1 cellular context compared by ENCODE assay signal in the genomic region with DNA sequence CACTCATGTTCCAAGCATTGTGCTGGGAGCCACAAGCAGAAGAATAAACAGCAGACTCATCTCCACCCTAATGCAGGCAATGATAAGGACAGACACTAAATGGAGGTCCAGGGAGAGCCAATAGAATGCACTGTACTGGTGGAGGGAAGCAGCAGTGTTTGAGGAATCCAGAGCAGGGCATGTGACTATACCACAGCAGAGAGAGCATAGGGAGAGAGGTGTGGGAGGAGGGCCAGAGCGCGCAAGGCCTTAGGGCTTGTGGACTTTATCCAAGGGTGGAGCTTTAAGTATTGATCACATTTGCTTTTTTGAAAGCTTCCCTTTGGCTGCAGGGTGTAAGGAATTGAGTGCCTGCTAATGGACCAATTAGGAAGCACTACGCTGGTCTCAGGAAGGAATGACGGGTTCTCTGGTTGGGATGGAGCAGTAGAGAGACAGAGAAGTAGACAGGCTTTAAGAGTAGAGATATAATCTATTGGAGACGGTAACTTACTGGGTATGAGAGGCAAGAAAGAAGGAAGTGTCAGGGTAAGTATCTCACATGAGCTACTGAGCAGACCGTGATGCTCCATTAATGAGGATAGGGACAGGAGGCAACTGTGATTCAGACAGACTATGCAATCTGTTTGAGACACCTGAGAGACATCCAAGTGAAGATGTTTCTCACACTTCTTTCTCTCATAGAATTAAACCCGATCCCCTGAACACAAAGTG.
A peak's percentile ranks its signal among the peaks of the same experiment; 100 is the strongest.
TF ChIP-seq lines count a peak whose summit lies in the region.

No MANE protein-coding gene starts in this region.

TF ChIP-seq in HepG2, 621 proteins besides CTCF, POLR2A, EP300 and RAD21 (continued from another document and continues in another):
- no peak for TF ChIP-seq JUN (CRISPR knock-in tag; IDR thresholded peaks at IDR 0.05)
- TF ChIP-seq SP1 (IDR thresholded peaks at IDR 0.05) = no peak
- TF ChIP-seq SP1 (CRISPR knock-in tag; IDR thresholded peaks at IDR 0.05) = no peak
- peak; percentile 90 for TF ChIP-seq HNF4A (CRISPR knock-in tag; IDR thresholded peaks at IDR 0.05)
- no peak for TF ChIP-seq ZFP82 (CRISPR knock-in tag; IDR thresholded peaks at IDR 0.05; ENCODE audit: borderline replicate concordance)
- TF ChIP-seq KLF12 (CRISPR knock-in tag; IDR thresholded peaks at IDR 0.05; ENCODE audit: borderline replicate concordance) = no peak
- TF ChIP-seq NFYC (CRISPR knock-in tag; IDR thresholded peaks at IDR 0.05) = peak; percentile 77
- peak; percentile 55; the same call in 1 of the 2 replicates for TF ChIP-seq ZFP37 (CRISPR knock-in tag; IDR thresholded peaks at IDR 0.05; ENCODE audit: borderline replicate concordance)
- TF ChIP-seq ZFP36L2 (CRISPR knock-in tag; IDR thresholded peaks at IDR 0.05) = no peak
- TF ChIP-seq, protein P1, sequence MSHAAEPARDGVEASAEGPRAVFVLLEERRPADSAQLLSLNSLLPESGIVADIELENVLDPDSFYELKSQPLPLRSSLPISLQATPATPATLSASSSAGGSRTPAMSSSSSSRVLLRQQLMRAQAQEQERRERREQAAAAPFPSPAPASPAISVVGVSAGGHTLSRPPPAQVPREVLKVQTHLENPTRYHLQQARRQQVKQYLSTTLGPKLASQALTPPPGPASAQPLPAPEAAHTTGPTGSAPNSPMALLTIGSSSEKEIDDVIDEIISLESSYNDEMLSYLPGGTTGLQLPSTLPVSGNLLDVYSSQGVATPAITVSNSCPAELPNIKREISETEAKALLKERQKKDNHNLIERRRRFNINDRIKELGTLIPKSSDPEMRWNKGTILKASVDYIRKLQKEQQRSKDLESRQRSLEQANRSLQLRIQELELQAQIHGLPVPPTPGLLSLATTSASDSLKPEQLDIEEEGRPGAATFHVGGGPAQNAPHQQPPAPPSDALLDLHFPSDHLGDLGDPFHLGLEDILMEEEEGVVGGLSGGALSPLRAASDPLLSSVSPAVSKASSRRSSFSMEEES (CRISPR knock-in tag; IDR thresholded peaks at IDR 0.05) = peak; percentile 95
- no peak for TF ChIP-seq FOXP1 (IDR thresholded peaks at IDR 0.05)
- peak; percentile 57; the same call in 1 of the 2 replicates for TF ChIP-seq FOXP1 (CRISPR knock-in tag; IDR thresholded peaks at IDR 0.05)
- TF ChIP-seq ZNF737 (CRISPR knock-in tag; IDR thresholded peaks at IDR 0.05; ENCODE audit: borderline replicate concordance) = no peak
- TF ChIP-seq, protein P2, sequence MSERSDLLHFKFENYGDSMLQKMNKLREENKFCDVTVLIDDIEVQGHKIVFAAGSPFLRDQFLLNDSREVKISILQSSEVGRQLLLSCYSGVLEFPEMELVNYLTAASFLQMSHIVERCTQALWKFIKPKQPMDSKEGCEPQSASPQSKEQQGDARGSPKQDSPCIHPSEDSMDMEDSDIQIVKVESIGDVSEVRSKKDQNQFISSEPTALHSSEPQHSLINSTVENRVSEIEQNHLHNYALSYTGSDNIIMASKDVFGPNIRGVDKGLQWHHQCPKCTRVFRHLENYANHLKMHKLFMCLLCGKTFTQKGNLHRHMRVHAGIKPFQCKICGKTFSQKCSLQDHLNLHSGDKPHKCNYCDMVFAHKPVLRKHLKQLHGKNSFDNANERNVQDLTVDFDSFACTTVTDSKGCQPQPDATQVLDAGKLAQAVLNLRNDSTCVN (CRISPR knock-in tag; IDR thresholded peaks at IDR 0.05; ENCODE audit: borderline replicate concordance) = peak; percentile 83; the same call in 1 of the 2 replicates
- no peak for TF ChIP-seq ZNF883 (CRISPR knock-in tag; IDR thresholded peaks at IDR 0.05; ENCODE audit: not compliant biosample characterization)
- TF ChIP-seq SKI (IDR thresholded peaks at IDR 0.05; ENCODE audit: partially characterized antibody) = no peak
- no peak for TF ChIP-seq NFIC (IDR thresholded peaks at IDR 0.05; ENCODE audit: low read length)
- TF ChIP-seq, protein P3, sequence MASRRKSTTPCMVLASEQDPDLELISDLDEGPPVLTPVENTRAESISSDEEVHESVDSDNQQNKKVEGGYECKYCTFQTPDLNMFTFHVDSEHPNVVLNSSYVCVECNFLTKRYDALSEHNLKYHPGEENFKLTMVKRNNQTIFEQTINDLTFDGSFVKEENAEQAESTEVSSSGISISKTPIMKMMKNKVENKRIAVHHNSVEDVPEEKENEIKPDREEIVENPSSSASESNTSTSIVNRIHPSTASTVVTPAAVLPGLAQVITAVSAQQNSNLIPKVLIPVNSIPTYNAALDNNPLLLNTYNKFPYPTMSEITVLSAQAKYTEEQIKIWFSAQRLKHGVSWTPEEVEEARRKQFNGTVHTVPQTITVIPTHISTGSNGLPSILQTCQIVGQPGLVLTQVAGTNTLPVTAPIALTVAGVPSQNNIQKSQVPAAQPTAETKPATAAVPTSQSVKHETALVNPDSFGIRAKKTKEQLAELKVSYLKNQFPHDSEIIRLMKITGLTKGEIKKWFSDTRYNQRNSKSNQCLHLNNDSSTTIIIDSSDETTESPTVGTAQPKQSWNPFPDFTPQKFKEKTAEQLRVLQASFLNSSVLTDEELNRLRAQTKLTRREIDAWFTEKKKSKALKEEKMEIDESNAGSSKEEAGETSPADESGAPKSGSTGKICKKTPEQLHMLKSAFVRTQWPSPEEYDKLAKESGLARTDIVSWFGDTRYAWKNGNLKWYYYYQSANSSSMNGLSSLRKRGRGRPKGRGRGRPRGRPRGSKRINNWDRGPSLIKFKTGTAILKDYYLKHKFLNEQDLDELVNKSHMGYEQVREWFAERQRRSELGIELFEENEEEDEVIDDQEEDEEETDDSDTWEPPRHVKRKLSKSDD (CRISPR knock-in tag; IDR thresholded peaks at IDR 0.05; ENCODE audit: low read depth) = peak; percentile 52; the same call in 1 of the 2 replicates
- TF ChIP-seq ZNF501 (CRISPR knock-in tag; IDR thresholded peaks at IDR 0.05) = no peak
- TF ChIP-seq ZSCAN9 (CRISPR knock-in tag; IDR thresholded peaks at IDR 0.05; ENCODE audit: borderline replicate concordance) = peak; percentile 65; the same call in 1 of the 2 replicates
- TF ChIP-seq NR2F2 (IDR thresholded peaks at IDR 0.05; ENCODE audit: borderline replicate concordance, low read depth) = no peak
- 0 out of 2 replicates have a peak, but pooled peaks have one; percentile 18 for TF ChIP-seq PPARG (CRISPR knock-in tag; conservative IDR thresholded peaks at IDR 0.05)
- no peak for TF ChIP-seq SRSF9 (IDR thresholded peaks at IDR 0.05; ENCODE audit: borderline replicate concordance, insufficient read depth, low read depth, low read length, poor library complexity, severe bottlenecking)
- no peak for TF ChIP-seq HMGA1 (CRISPR knock-in tag; conservative IDR thresholded peaks at IDR 0.05)
- TF ChIP-seq, protein P4, sequence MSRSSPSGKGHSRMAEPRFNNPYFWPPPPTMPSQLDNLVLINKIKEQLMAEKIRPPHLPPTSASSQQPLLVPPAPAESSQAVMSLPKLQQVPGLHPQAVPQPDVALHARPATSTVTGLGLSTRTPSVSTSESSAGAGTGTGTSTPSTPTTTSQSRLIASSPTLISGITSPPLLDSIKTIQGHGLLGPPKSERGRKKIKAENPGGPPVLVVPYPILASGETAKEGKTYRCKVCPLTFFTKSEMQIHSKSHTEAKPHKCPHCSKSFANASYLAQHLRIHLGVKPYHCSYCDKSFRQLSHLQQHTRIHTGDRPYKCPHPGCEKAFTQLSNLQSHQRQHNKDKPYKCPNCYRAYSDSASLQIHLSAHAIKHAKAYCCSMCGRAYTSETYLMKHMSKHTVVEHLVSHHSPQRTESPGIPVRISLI (CRISPR knock-in tag; IDR thresholded peaks at IDR 0.05; ENCODE audit: borderline replicate concordance) = no peak
- no peak for TF ChIP-seq SRY (CRISPR knock-in tag; IDR thresholded peaks at IDR 0.05)
- no peak for TF ChIP-seq ZNF652 (CRISPR knock-in tag; IDR thresholded peaks at IDR 0.05; ENCODE audit: borderline replicate concordance, low read depth)
- TF ChIP-seq, protein P5, sequence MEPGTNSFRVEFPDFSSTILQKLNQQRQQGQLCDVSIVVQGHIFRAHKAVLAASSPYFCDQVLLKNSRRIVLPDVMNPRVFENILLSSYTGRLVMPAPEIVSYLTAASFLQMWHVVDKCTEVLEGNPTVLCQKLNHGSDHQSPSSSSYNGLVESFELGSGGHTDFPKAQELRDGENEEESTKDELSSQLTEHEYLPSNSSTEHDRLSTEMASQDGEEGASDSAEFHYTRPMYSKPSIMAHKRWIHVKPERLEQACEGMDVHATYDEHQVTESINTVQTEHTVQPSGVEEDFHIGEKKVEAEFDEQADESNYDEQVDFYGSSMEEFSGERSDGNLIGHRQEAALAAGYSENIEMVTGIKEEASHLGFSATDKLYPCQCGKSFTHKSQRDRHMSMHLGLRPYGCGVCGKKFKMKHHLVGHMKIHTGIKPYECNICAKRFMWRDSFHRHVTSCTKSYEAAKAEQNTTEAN (CRISPR knock-in tag; conservative IDR thresholded peaks at IDR 0.05) = no peak
- no peak for TF ChIP-seq CHD4 (IDR thresholded peaks at IDR 0.05; ENCODE audit: borderline replicate concordance, low read length)
- TF ChIP-seq PITX1 (CRISPR knock-in tag; IDR thresholded peaks at IDR 0.05) = peak; percentile 78
- TF ChIP-seq CCDC6 (CRISPR knock-in tag; IDR thresholded peaks at IDR 0.05) = no peak
- TF ChIP-seq ZNF7 (CRISPR knock-in tag; IDR thresholded peaks at IDR 0.05) = no peak
- TF ChIP-seq FOXK2 (IDR thresholded peaks at IDR 0.05) = no peak
- TF ChIP-seq ZNF773 (CRISPR knock-in tag; IDR thresholded peaks at IDR 0.05; ENCODE audit: borderline replicate concordance) = no peak
- no peak for TF ChIP-seq AKAP8 (CRISPR knock-in tag; IDR thresholded peaks at IDR 0.05)
- no peak for TF ChIP-seq SNAI1 (CRISPR knock-in tag; IDR thresholded peaks at IDR 0.05; ENCODE audit: borderline replicate concordance)
- TF ChIP-seq ATF1 (CRISPR knock-in tag; IDR thresholded peaks at IDR 0.05) = no peak
- TF ChIP-seq, protein P6, sequence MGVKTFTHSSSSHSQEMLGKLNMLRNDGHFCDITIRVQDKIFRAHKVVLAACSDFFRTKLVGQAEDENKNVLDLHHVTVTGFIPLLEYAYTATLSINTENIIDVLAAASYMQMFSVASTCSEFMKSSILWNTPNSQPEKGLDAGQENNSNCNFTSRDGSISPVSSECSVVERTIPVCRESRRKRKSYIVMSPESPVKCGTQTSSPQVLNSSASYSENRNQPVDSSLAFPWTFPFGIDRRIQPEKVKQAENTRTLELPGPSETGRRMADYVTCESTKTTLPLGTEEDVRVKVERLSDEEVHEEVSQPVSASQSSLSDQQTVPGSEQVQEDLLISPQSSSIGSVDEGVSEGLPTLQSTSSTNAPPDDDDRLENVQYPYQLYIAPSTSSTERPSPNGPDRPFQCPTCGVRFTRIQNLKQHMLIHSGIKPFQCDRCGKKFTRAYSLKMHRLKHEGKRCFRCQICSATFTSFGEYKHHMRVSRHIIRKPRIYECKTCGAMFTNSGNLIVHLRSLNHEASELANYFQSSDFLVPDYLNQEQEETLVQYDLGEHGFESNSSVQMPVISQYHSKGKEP (CRISPR knock-in tag; IDR thresholded peaks at IDR 0.05) = no peak
- no peak for TF ChIP-seq NONO (IDR thresholded peaks at IDR 0.05)
- TF ChIP-seq NONO (CRISPR knock-in tag; conservative IDR thresholded peaks at IDR 0.05) = no peak
- TF ChIP-seq ETV5 (CRISPR knock-in tag; IDR thresholded peaks at IDR 0.05; ENCODE audit: borderline replicate concordance) = peak; percentile 37; the same call in 1 of the 2 replicates
- no peak for TF ChIP-seq IKZF1 (IDR thresholded peaks at IDR 0.05)
- TF ChIP-seq DPF2 (CRISPR knock-in tag; IDR thresholded peaks at IDR 0.05; ENCODE audit: borderline replicate concordance, low read depth) = 0 out of 2 replicates have a peak, but pooled peaks have one; percentile 24
- 0 out of 2 replicates have a peak, but pooled peaks have one; percentile 36 for TF ChIP-seq HDAC2 (CRISPR knock-in tag; IDR thresholded peaks at IDR 0.05)
- TF ChIP-seq, protein P7, sequence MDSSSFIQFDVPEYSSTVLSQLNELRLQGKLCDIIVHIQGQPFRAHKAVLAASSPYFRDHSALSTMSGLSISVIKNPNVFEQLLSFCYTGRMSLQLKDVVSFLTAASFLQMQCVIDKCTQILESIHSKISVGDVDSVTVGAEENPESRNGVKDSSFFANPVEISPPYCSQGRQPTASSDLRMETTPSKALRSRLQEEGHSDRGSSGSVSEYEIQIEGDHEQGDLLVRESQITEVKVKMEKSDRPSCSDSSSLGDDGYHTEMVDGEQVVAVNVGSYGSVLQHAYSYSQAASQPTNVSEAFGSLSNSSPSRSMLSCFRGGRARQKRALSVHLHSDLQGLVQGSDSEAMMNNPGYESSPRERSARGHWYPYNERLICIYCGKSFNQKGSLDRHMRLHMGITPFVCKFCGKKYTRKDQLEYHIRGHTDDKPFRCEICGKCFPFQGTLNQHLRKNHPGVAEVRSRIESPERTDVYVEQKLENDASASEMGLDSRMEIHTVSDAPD (CRISPR knock-in tag; IDR thresholded peaks at IDR 0.05) = no peak
- TF ChIP-seq NFE2 (CRISPR knock-in tag; IDR thresholded peaks at IDR 0.05) = no peak
- TF ChIP-seq DR1 (CRISPR knock-in tag; IDR thresholded peaks at IDR 0.05) = no peak
- TF ChIP-seq, protein P8, sequence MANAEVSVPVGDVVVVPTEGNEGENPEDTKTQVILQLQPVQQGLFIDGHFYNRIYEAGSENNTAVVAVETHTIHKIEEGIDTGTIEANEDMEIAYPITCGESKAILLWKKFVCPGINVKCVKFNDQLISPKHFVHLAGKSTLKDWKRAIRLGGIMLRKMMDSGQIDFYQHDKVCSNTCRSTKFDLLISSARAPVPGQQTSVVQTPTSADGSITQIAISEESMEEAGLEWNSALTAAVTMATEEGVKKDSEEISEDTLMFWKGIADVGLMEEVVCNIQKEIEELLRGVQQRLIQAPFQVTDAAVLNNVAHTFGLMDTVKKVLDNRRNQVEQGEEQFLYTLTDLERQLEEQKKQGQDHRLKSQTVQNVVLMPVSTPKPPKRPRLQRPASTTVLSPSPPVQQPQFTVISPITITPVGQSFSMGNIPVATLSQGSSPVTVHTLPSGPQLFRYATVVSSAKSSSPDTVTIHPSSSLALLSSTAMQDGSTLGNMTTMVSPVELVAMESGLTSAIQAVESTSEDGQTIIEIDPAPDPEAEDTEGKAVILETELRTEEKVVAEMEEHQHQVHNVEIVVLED (CRISPR knock-in tag; IDR thresholded peaks at IDR 0.05; ENCODE audit: borderline replicate concordance) = no peak
- TF ChIP-seq YY1 (IDR thresholded peaks at IDR 0.05; ENCODE audit: insufficient read depth, insufficient replicate concordance, low read depth, low read length) = no peak
- 0 out of 2 replicates have a peak, but pooled peaks have one; percentile 58 for TF ChIP-seq ZMAT3 (CRISPR knock-in tag; conservative IDR thresholded peaks at IDR 0.05)
- TF ChIP-seq ZNF496 (CRISPR knock-in tag; IDR thresholded peaks at IDR 0.05; ENCODE audit: insufficient replicate concordance) = no peak
- TF ChIP-seq KAT2B (IDR thresholded peaks at IDR 0.05; ENCODE audit: borderline replicate concordance, low read depth, low read length) = peak; percentile 52; the same call in 1 of the 2 replicates
- peak; percentile 44; the same call in 1 of the 2 replicates for TF ChIP-seq BHLHE40 (IDR thresholded peaks at IDR 0.05; ENCODE audit: low read length)
- TF ChIP-seq RELA (CRISPR knock-in tag; IDR thresholded peaks at IDR 0.05) = no peak
- no peak for TF ChIP-seq FOXC1 (CRISPR knock-in tag; IDR thresholded peaks at IDR 0.05; ENCODE audit: borderline replicate concordance)
- no peak for TF ChIP-seq ZNF224 (CRISPR knock-in tag; IDR thresholded peaks at IDR 0.05)
- TF ChIP-seq HIVEP1 (CRISPR knock-in tag; IDR thresholded peaks at IDR 0.05) = no peak
- no peak for TF ChIP-seq NKX3-1 (CRISPR knock-in tag; IDR thresholded peaks at IDR 0.05)
